Comparison of ENCODE assay signal across 10 cellular contexts in the genomic region with DNA sequence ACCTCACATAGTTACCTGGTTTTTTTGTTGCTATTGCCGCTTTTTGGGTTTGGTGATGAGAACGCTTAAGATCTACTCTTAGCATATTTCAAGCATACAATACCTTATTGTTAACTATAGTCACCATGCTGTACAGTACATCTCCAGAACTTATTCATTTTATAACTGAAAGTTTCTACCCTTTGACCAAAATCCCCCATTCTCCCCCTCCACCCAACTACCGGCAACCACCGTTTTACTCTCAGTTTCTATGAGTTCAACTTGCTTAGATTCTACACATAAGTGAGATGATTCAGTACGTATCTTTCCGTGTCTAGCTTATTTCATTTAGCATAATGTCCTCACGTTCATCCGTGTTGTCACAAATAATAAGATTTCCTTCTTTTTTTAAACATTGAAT.
DNase-seq lines count a peak whose midpoint lies in the region; ATAC-seq and TF ChIP-seq lines count a peak whose summit lies in the region.
"Had no signal": no experiment of that assay in that cellular context is flagged by ENCODE, and none has a peak within 500 bp of the region (broad histone marks: within the 10 kb centered on the region; RNA-seq: fewer than 3 reads in every experiment).

No MANE protein-coding gene starts in this region.

- WGBS in tibial nerve, 2 donors: 90 to 92% methylated on average over 8 of the region's 8 CpGs

- no peak overlapping the region for H3K4me3 ChIP-seq in tibial nerve

- intact Hi-C loops in left cardiac atrium (cut with DNase I): no loop called here

- no peak overlapping the region for H3K27ac ChIP-seq in tibial nerve
- H3K27ac ChIP-seq: parathyroid adenoma had no signal

- no peak for TF ChIP-seq EP300 in tibial nerve (IDR thresholded peaks at IDR 0.05)

- no peak overlapping the region for H3K4me3 Mint-ChIP-seq in mesothelial cell of epicardium

- peak; percentile 62 for DNase-seq in stimulated activated CD4-positive, alpha-beta T cell treated with anti-CD3 and anti-CD28 coated beads, Interleukin-15, amount 100 ng/mL, for 24 hours
- DNase-seq in left cardiac atrium (no peak), tibial nerve (ENCODE audit: low spot score in 2 of 2) (no peak), KG1 (lab: John Stamatoyannopoulos, UW) (no peak), mesothelial cell of epicardium (ENCODE audit: low spot score in 2 of 2, unreplicated experiment in 2 of 2) (no peak)

- no peaks in the 10 kb centered on the region for H3K4me1 Mint-ChIP-seq in mesothelial cell of epicardium

- H3K27me3 Mint-ChIP-seq in mesothelial cell of epicardium (ENCODE audit: low read depth): no peaks in the 10 kb centered on the region
- H3K27me3 Mint-ChIP-seq: IgD-negative memory B cell had no signal

- H3K9me3 ChIP-seq in tibial nerve: peaks cover 0 to 35% (median 11%) of the 10 kb centered on the region in 4 donors

- ATAC-seq in GM18907 (IDR thresholded peaks at IDR 0.05; ENCODE audit: unreplicated experiment) (peak; percentile 95), GM21619 (IDR thresholded peaks at IDR 0.05; ENCODE audit: unreplicated experiment) (peak; percentile 98), HG03378 (IDR thresholded peaks at IDR 0.05; ENCODE audit: unreplicated experiment) (peak; percentile 97), left cardiac atrium (no peak)

- H3K36me3 Mint-ChIP-seq in mesothelial cell of epicardium: no peaks in the 10 kb centered on the region

- no peak for TF ChIP-seq POLR2A in tibial nerve (IDR thresholded peaks at IDR 0.05)

- H3K27ac Mint-ChIP-seq in mesothelial cell of epicardium: no peak overlapping the region
- H3K27ac Mint-ChIP-seq: IgD-negative memory B cell had no signal

- no peaks in the 10 kb centered on the region for H3K36me3 ChIP-seq in tibial nerve

- TF ChIP-seq CTCF in tibial nerve (IDR thresholded peaks at IDR 0.05) (no peak), mesothelial cell of epicardium (IDR thresholded peaks at IDR 0.05; ENCODE audit: unreplicated experiment) (no peak)

- peaks cover 50% of the 10 kb centered on the region for H3K9me3 Mint-ChIP-seq in mesothelial cell of epicardium

- H3K27me3 ChIP-seq in tibial nerve: no peaks in the 10 kb centered on the region

- no peaks in the 10 kb centered on the region for H3K4me1 ChIP-seq in tibial nerve
- H3K4me1 ChIP-seq: parathyroid adenoma had no signal

Comparison
In these comparisons a context has a peak if more than half of its experiments do, and no peak if none do; other contexts are left out.
1. ATAC-seq: peak in GM18907 (single experiment), GM21619 (single experiment) and HG03378 (single experiment); none in left cardiac atrium (0 of 2).